ENCODE assay signal across 10 cellular contexts in the genomic region with DNA sequence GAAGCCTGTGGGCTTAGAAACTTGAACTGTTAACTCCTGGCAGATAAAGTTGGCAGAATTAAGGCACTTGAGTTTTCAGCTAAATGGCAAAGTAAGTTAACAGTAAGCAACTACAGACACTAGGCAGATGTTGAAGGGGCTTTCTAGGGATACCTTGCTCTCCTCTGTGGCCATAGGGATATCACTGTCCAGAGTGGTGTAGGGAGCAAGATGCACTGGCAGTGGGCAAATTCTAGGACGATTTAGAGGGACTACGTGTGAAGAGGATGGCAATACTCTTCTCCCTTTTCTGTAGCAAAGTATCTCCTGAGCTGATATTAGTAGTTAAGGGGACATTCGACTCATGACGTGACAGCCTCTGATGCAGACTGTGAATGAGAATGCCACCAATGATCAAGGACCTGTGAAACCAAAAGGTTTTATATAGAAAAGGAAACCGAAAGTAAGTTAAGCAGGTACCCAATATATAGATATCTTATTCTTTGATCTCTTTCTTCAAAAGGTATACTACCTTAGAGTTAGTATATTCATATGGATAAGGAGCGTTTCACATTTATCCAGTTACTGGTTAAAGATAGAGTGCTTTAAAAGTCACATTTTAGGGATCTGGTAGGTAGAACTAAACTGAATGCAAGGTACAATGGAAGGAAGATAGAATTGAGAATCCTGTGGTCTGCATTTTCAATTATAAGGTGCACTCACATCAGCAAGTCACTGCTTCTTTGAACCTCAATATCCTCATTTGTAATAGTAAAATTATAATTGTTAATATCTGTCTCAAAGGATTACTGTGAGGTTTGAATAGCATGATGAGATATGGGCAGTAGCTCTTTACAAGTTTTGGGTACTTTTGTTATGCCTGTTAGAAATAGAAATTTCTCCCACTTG.
DNase-seq lines count a peak whose midpoint lies in the region; ATAC-seq and TF ChIP-seq lines count a peak whose summit lies in the region.
"Had no signal": no experiment of that assay in that cellular context is flagged by ENCODE, and none has a peak within 500 bp of the region (broad histone marks: within the 10 kb centered on the region; RNA-seq: fewer than 3 reads in every experiment).

No MANE protein-coding gene starts in this region.

- ATAC-seq in HCT116 (no peak), memory B cell (ENCODE audit: low read depth) (peak; percentile 26), left cardiac atrium (no peak)
- ATAC-seq: stimulated activated naive CD8-positive, alpha-beta T cell treated with anti-CD3 and anti-CD28 coated beads, Interleukin-15, amount 100 ng/mL, for 72 hours had no signal

- peaks cover 2% of the 10 kb centered on the region for H3K9me3 Mint-ChIP-seq in memory B cell
- H3K9me3 Mint-ChIP-seq: stimulated activated naive CD8-positive, alpha-beta T cell treated with anti-CD3 and anti-CD28 coated beads, Interleukin-15, amount 100 ng/mL, for 72 hours had no signal

- POLR2A ChIA-PET in HCT116 (lab: Charles Lee), result no interaction called here

- no peak for TF ChIP-seq POLR2A in HCT116 (IDR thresholded peaks at IDR 0.05; ENCODE audit: borderline replicate concordance, extremely low read depth, insufficient read depth, insufficient read length)

- H3K79me2 ChIP-seq in HCT116 (ENCODE audit: insufficient read depth, low read length) (no peaks in the 10 kb centered on the region), Loucy (ENCODE audit: insufficient read depth, low read length) (no peaks in the 10 kb centered on the region)

- H3K27ac Mint-ChIP-seq in memory B cell, result no peak overlapping the region
- H3K27ac Mint-ChIP-seq: stimulated activated naive CD8-positive, alpha-beta T cell treated with anti-CD3 and anti-CD28 coated beads, Interleukin-15, amount 100 ng/mL, for 72 hours had no signal

- no peak overlapping the region for H3K27ac ChIP-seq in HCT116 (ENCODE audit: low read depth, low read length)

- no peaks in the 10 kb centered on the region for H3F3A ChIP-seq in Loucy (ENCODE audit: low read depth)

- H3K4me2 ChIP-seq in HCT116 (ENCODE audit: low read length) (peak overlapping the region; percentile 2; the same call in 1 of the 2 replicates), Loucy (ENCODE audit: low read depth, low read length, poor library complexity, severe bottlenecking) (peak overlapping the region; percentile 76)

- H3K9me2 ChIP-seq in HCT116 (ENCODE audit: insufficient read depth), result no peaks in the 10 kb centered on the region
- no peaks in the 10 kb centered on the region for H3K9me2 ChIP-seq in Loucy (replicated peaks; ENCODE audit: low read depth, low read length)

- H3K9me3 ChIP-seq in HCT116 (ENCODE audit: control insufficient read depth in 1 of 2, insufficient read depth in 1 of 2, low read depth in 1 of 2, low read length in 2 of 2) (no peaks in the 10 kb centered on the region), Loucy (ENCODE audit: insufficient read depth, low read depth, low read length) (no peaks in the 10 kb centered on the region)

- no peaks in the 10 kb centered on the region for H3K36me3 ChIP-seq in HCT116 (ENCODE audit: control insufficient read depth in 1 of 2, insufficient read depth in 2 of 2, low read length in 2 of 2)
- H3K36me3 ChIP-seq in Loucy (ENCODE audit: insufficient read depth, low read length), result no peaks in the 10 kb centered on the region

- CTCF ChIA-PET in HCT116 (lab: Charles Lee), result no interaction called here

- RAD21 ChIA-PET in HCT116 (lab: Charles Lee; ENCODE audit: low non-redundant PET in 1 of 2, low total read pairs in 2 of 2, uncharacterized antibody in 2 of 2, unreplicated experiment in 2 of 2), result no interaction called here

- H3K27me3 ChIP-seq in HCT116 (ENCODE audit: insufficient read depth, low read length), result peaks cover 7% of the 10 kb centered on the region; the same call in 1 of the 2 replicates
- H3K27me3 ChIP-seq in Loucy (ENCODE audit: insufficient read depth, low read length, poor library complexity, severe bottlenecking), result no peaks in the 10 kb centered on the region

- H3K4me3 ChIP-seq in HCT116 (replicated peaks in 1 of 2; ENCODE audit: low read depth in 1 of 2, low read length in 2 of 2) (no peak overlapping the region), Loucy (ENCODE audit: low read length, poor library complexity, severe bottlenecking) (peak overlapping the region; percentile 66)

- H4K20me1 ChIP-seq in HCT116 (ENCODE audit: insufficient read depth) (no peaks in the 10 kb centered on the region), Loucy (ENCODE audit: insufficient read depth, low read length, poor library complexity, severe bottlenecking) (no peaks in the 10 kb centered on the region)

- no peaks in the 10 kb centered on the region for H3K4me1 ChIP-seq in HCT116 (ENCODE audit: control insufficient read depth in 1 of 2, insufficient read depth in 2 of 2, low read length in 2 of 2)
- H3K4me1 ChIP-seq in Loucy (ENCODE audit: insufficient read depth, low read length, poor library complexity, severe bottlenecking), result no peaks in the 10 kb centered on the region

- H3K36me3 Mint-ChIP-seq in memory B cell, result no peaks in the 10 kb centered on the region

- no TSS peak for BruUV-seq in HCT116 (replicated peaks; lab: Mats Ljungman, UMichigan)

- DNase-seq in NCI-H2081 (lab: John Stamatoyannopoulos, UW), result peak; percentile 12 to 62
- DNase-seq in NCI-H2081 treated with DMSO at 0.1 percent for 48 hours (lab: John Stamatoyannopoulos, UW), result no peak
- no peak for DNase-seq in HCT116 (ENCODE audit: low read depth, low spot score)
- no peak for DNase-seq in memory B cell (ENCODE audit: low spot score in 2 of 2)
- DNase-seq in NCI-H82 treated with DMSO at 0.1 percent for 48 hours (lab: John Stamatoyannopoulos, UW; ENCODE audit: unreplicated experiment), result no peak
- no peak for DNase-seq in left cardiac atrium
- DNase-seq in NCI-H446 treated with DMSO at 0.1 percent for 48 hours (lab: John Stamatoyannopoulos, UW), result no peak
- DNase-seq: NCI-H1417 treated with DMSO at 0.1 percent for 48 hours; stimulated activated naive CD8-positive, alpha-beta T cell treated with anti-CD3 and anti-CD28 coated beads, Interleukin-15, amount 100 ng/mL, for 72 hours had no signal

- H3K27me3 Mint-ChIP-seq in memory B cell, result no peaks in the 10 kb centered on the region
- H3K27me3 Mint-ChIP-seq: stimulated activated naive CD8-positive, alpha-beta T cell treated with anti-CD3 and anti-CD28 coated beads, Interleukin-15, amount 100 ng/mL, for 72 hours had no signal

- H2AFZ ChIP-seq in HCT116 (ENCODE audit: low read depth, low read length, poor library complexity, severe bottlenecking), result no peak overlapping the region
- H2AFZ ChIP-seq in Loucy (ENCODE audit: low read length), result peak overlapping the region; percentile 58

- no peak for TF ChIP-seq CTCF in HCT116 (IDR thresholded peaks at IDR 0.05 in 2 of 3, conservative IDR thresholded peaks at IDR 0.05 in 1 of 3; ENCODE audit: borderline replicate concordance in 1 of 3, insufficient read depth in 1 of 3, low read depth in 2 of 3, low read length in 2 of 3)
- TF ChIP-seq CTCF in Loucy (conservative IDR thresholded peaks at IDR 0.05; ENCODE audit: low read length), result no peak

- H3K4me1 Mint-ChIP-seq in memory B cell, result no peaks in the 10 kb centered on the region
- H3K4me1 Mint-ChIP-seq: stimulated activated naive CD8-positive, alpha-beta T cell treated with anti-CD3 and anti-CD28 coated beads, Interleukin-15, amount 100 ng/mL, for 72 hours had no signal

- no peak overlapping the region for H3K4me3 Mint-ChIP-seq in memory B cell
- H3K4me3 Mint-ChIP-seq: stimulated activated naive CD8-positive, alpha-beta T cell treated with anti-CD3 and anti-CD28 coated beads, Interleukin-15, amount 100 ng/mL, for 72 hours had no signal

- intact Hi-C loops in HCT116 (cut with micrococcal nuclease), result no loop called here
- intact Hi-C loops in left cardiac atrium (cut with DNase I), result no loop called here

- H3K9ac ChIP-seq in HCT116 (ENCODE audit: low read length) (no peak overlapping the region), Loucy (ENCODE audit: low read depth, low read length, poor library complexity, severe bottlenecking) (no peak overlapping the region)

- no peak for TF ChIP-seq RAD21 in HCT116 (IDR thresholded peaks at IDR 0.05; ENCODE audit: low read depth)

TF ChIP-seq in HCT116, 20 proteins besides CTCF, POLR2A, EP300 and RAD21 (continues in another document):
- no peak for TF ChIP-seq SIN3A (IDR thresholded peaks at IDR 0.05; ENCODE audit: low read depth)
- no peak for TF ChIP-seq ELF1 (IDR thresholded peaks at IDR 0.05; ENCODE audit: borderline replicate concordance, low read depth)
- TF ChIP-seq CBX3 (IDR thresholded peaks at IDR 0.05; ENCODE audit: low read depth), result no peak
- no peak for TF ChIP-seq REST (IDR thresholded peaks at IDR 0.05; ENCODE audit: low read depth)
- no peak for TF ChIP-seq POLR2AphosphoS5 (IDR thresholded peaks at IDR 0.05; ENCODE audit: low read depth, low read length)
- TF ChIP-seq JUND (IDR thresholded peaks at IDR 0.05), result no peak
- TF ChIP-seq EGR1 (IDR thresholded peaks at IDR 0.05; ENCODE audit: low read depth), result no peak
- no peak for TF ChIP-seq EZH2phosphoT487 (IDR thresholded peaks at IDR 0.05; ENCODE audit: borderline replicate concordance)
- no peak for TF ChIP-seq YY1 (IDR thresholded peaks at IDR 0.05; ENCODE audit: extremely low read depth, insufficient replicate concordance, low read depth, low read length)
- no peak for TF ChIP-seq FOSL1 (IDR thresholded peaks at IDR 0.05; ENCODE audit: low read depth)

Comparison
In these comparisons a context has a peak if more than half of its experiments do, and no peak if none do; other contexts are left out.
1. DNase-seq: peak in NCI-H2081 (2 of 2); none in NCI-H2081 treated with DMSO at 0.1 percent for 48 hours (single experiment), HCT116 (single experiment), memory B cell (0 of 2), NCI-H82 treated with DMSO at 0.1 percent for 48 hours (single experiment), left cardiac atrium (single experiment) and NCI-H446 treated with DMSO at 0.1 percent for 48 hours (single experiment).